ENCODE assay signal across 22 cellular contexts in genomic region chr1:156091610-156092009, GRCh38. TPM values are rescaled to one million over a fixed set of nuclear protein-coding genes. Genes with fewer than 3 reads are reported as not detected.
DNase-seq lines count a peak whose midpoint lies in the region; ATAC-seq, FAIRE-seq and TF ChIP-seq lines count a peak whose summit lies in the region.
"Had no signal": no experiment of that assay in that cellular context is flagged by ENCODE, and none has a peak within 500 bp of the region (broad histone marks: within the 10 kb centered on the region; RNA-seq: fewer than 3 reads in every experiment).

No MANE protein-coding gene starts in this region.

- no peak for FAIRE-seq in HepG2 (lab: Jason Lieb, UNC)
- FAIRE-seq: A549, GM18507, H54 had no signal

- no peak for TF ChIP-seq EP300 in HepG2 (IDR thresholded peaks at IDR 0.05; ENCODE audit: low read depth in 2 of 2, low read length in 2 of 2)
- TF ChIP-seq EP300 in HepG2 (CRISPR knock-in tag; IDR thresholded peaks at IDR 0.05; ENCODE audit: borderline replicate concordance): no peak

- peaks cover 21% of the 10 kb centered on the region for H3K36me3 Mint-ChIP-seq in endothelial cell (ENCODE audit: low read depth, unreplicated experiment)
- H3K36me3 Mint-ChIP-seq: CD4-positive, alpha-beta memory T cell had no signal

- DNase-seq in HepG2 (ENCODE audit: low spot score): no peak
- DNase-seq in right lobe of liver: no peak
- no peak for DNase-seq in endothelial cell (ENCODE audit: low spot score)
- peak; percentile 75 for DNase-seq in osteoblast (ENCODE audit: insufficient read length, low spot score, missing footprints)
- no peak for DNase-seq in dedifferentiated amniotic fluid mesenchymal stem cell (ENCODE audit: extremely low spot score)
- DNase-seq in ACHN: no peak
- DNase-seq: 8988T, C1 segment of cervical spinal cord, Calu3, COR-L47, DMS53, DMS79 treated with DMSO at 0.1 percent for 48 hours, GF-D8 had no signal

- in situ Hi-C loops in HepG2 (cut with HindIII; ENCODE audit: extremely low pct_ligation_motif_present, low pct_unique_long_range_greater_than_20kb) (no loop called here), ACHN (cut with HindIII; ENCODE audit: low pct_ligation_motif_present, low pct_unique_long_range_greater_than_20kb, low sequenced_read_pairs) (no loop called here)

- no peak overlapping the region for H3K4me3 ChIP-seq in HepG2 (replicated peaks in 1 of 3; ENCODE audit: insufficient read depth in 1 of 3, low read depth in 2 of 3, low read length in 3 of 3)
- H3K4me3 ChIP-seq in right lobe of liver: no peak overlapping the region
- no peak overlapping the region for H3K4me3 ChIP-seq in osteoblast (ENCODE audit: insufficient read depth, low read length)
- H3K4me3 ChIP-seq: A549, GM23338, HAP-1 had no signal

- no peak for TF ChIP-seq POLR2A in HepG2 (IDR thresholded peaks at IDR 0.05; ENCODE audit: insufficient read depth in 1 of 2, low read depth in 2 of 2, low read length in 2 of 2)
- no peak for TF ChIP-seq POLR2A in right lobe of liver (IDR thresholded peaks at IDR 0.05)

- no peak for ATAC-seq in HepG2
- no peak for ATAC-seq in right lobe of liver

- POLR2A ChIA-PET in HepG2 (lab: Yijun Ruan, JAX): interaction anchor here (11.0 kb wide), 1 partner anchor 37 kb away, joined by 113 read pairs; no protein-coding TSS in a partner anchor

- H3K27ac ChIP-seq in HepG2 (ENCODE audit: extremely low read length, insufficient read depth, low read length) (no peak overlapping the region), right lobe of liver (no peak overlapping the region), osteoblast (ENCODE audit: low read depth, low read length) (no peak overlapping the region)

- TF ChIP-seq CTCF in HepG2 (CRISPR knock-in tag; IDR thresholded peaks at IDR 0.05): no peak
- no peak for TF ChIP-seq CTCF in right lobe of liver (IDR thresholded peaks at IDR 0.05)
- TF ChIP-seq CTCF in endothelial cell (IDR thresholded peaks at IDR 0.05; ENCODE audit: unreplicated experiment): no peak
- no peak for TF ChIP-seq CTCF in osteoblast (IDR thresholded peaks at IDR 0.05; ENCODE audit: extremely low read depth, low read depth, low read length)

- H2AFZ ChIP-seq in HepG2 (ENCODE audit: low read length) (no peak overlapping the region), osteoblast (ENCODE audit: low read length) (no peak overlapping the region)
- H2AFZ ChIP-seq: GM23338 had no signal

- H3K9me3 ChIP-seq in HepG2 (ENCODE audit: low read length): no peaks in the 10 kb centered on the region
- no peaks in the 10 kb centered on the region for H3K9me3 ChIP-seq in right lobe of liver
- no peaks in the 10 kb centered on the region for H3K9me3 ChIP-seq in osteoblast (ENCODE audit: low read depth, low read length)
- H3K9me3 ChIP-seq: A549, HAP-1 had no signal

- 97% methylated on average over 2 of the region's 2 CpGs for WGBS in HepG2 (ENCODE audit: low lambda C conversion rate)
- WGBS in right lobe of liver (ENCODE audit: insufficient coverage, low coverage, low lambda C conversion rate, missing lambda C conversion rate): 59% methylated on average over 2 of the region's 2 CpGs

- H3K36me3 ChIP-seq in HepG2 (replicated peaks in 1 of 2; ENCODE audit: control insufficient read depth in 1 of 2, insufficient read depth in 2 of 2, low read length in 2 of 2) (peaks cover 2% of the 10 kb centered on the region in 2 experiments; a peak in 1 of 5 replicates), right lobe of liver (no peaks in the 10 kb centered on the region), osteoblast (ENCODE audit: insufficient read depth, low read length) (no peaks in the 10 kb centered on the region)

- no peaks in the 10 kb centered on the region for H4K20me1 ChIP-seq in HepG2 (ENCODE audit: insufficient read depth, low read length)
- H4K20me1 ChIP-seq in osteoblast (ENCODE audit: insufficient read depth, low read length): peaks cover 5% of the 10 kb centered on the region

- CTCF ChIA-PET in HepG2 (lab: Yijun Ruan, JAX; ENCODE audit: low intra/inter-chr PET ratio, low total read pairs): interaction anchor here (3.3 kb wide), 1 partner anchor 39 kb away, joined by 52 read pairs; no protein-coding TSS in a partner anchor

- peaks cover 25% of the 10 kb centered on the region for H3K4me1 Mint-ChIP-seq in endothelial cell (ENCODE audit: unreplicated experiment)

- BruUV-seq in HepG2 (replicated peaks; lab: Mats Ljungman, UMichigan): no TSS peak

- peaks cover 2% of the 10 kb centered on the region for H3K27me3 Mint-ChIP-seq in endothelial cell (ENCODE audit: unreplicated experiment)

- intact Hi-C loops in HepG2 (cut with micrococcal nuclease; ENCODE audit: unreplicated experiment) (no loop called here), right lobe of liver (cut with DNase I) (no loop called here)

- no peak overlapping the region for H3K9ac ChIP-seq in HepG2 (ENCODE audit: insufficient read depth, low read depth, low read length)

- H3K4me1 ChIP-seq in HepG2 (ENCODE audit: insufficient read depth, low read length) (peaks cover 47% of the 10 kb centered on the region), right lobe of liver (peaks cover 0 to 9% (median 3%) of the 10 kb centered on the region in 4 donors), osteoblast (ENCODE audit: insufficient read depth, low read length) (peaks cover 9% of the 10 kb centered on the region)

- H3K27ac Mint-ChIP-seq in endothelial cell (ENCODE audit: unreplicated experiment): peak overlapping the region; percentile 30

- TF ChIP-seq RAD21 in HepG2 (CRISPR knock-in tag; IDR thresholded peaks at IDR 0.05): no peak

- H3K79me2 ChIP-seq in HepG2 (ENCODE audit: insufficient read depth, low read length) (no peaks in the 10 kb centered on the region), osteoblast (ENCODE audit: insufficient read depth, low read length) (peaks cover 6% of the 10 kb centered on the region)

- H3K4me2 ChIP-seq in HepG2 (ENCODE audit: low read depth, low read length): no peak overlapping the region
- H3K4me2 ChIP-seq in osteoblast (ENCODE audit: insufficient read depth, low read length): no peak overlapping the region
- H3K4me2 ChIP-seq: GM23338 had no signal

- H3K27me3 ChIP-seq in HepG2 (ENCODE audit: control insufficient read depth in 1 of 2, insufficient read depth in 2 of 2, low read length in 2 of 2) (no peaks in the 10 kb centered on the region), right lobe of liver (no peaks in the 10 kb centered on the region), osteoblast (ENCODE audit: insufficient read depth, low read length) (no peaks in the 10 kb centered on the region)

- no peaks in the 10 kb centered on the region for H3K9me3 Mint-ChIP-seq in endothelial cell (ENCODE audit: unreplicated experiment)
- H3K9me3 Mint-ChIP-seq: CD4-positive, alpha-beta memory T cell; GM23338 had no signal

- peak overlapping the region; percentile 62 for H3K4me3 Mint-ChIP-seq in endothelial cell (ENCODE audit: unreplicated experiment)
- H3K4me3 Mint-ChIP-seq: CD4-positive, alpha-beta memory T cell; GM23338 had no signal

RNA-seq across cellular contexts. Expression of gene MEX3A, which starts 9.3 kb away (rescaled TPM):
- total RNA-seq in HepG2 (2016; rRNA removed; fragmentation: Illumina TruSeq; extraction: Trizol) (7.6 TPM in 2 replicates), right lobe of liver (1 to 10 TPM in 1 of 6 experiments, under 1 TPM in 5; 0.35 to 1.4 (median 0.83) TPM), endothelial cell (ENCODE audit: unreplicated experiment) (63.9 TPM), osteoblast (0.88 and 1.1 TPM in 2 replicates)
- total RNA-seq in HepG2 (2016; cell fraction: cytosol; rRNA removed; fragmentation: Illumina TruSeq; extraction: Trizol; ENCODE audit: low read depth): 1.4 and 2.5 TPM in 2 replicates
- total RNA-seq in HepG2 (2016; cell fraction: insoluble cytoplasmic fraction; rRNA removed; fragmentation: Illumina TruSeq; extraction: Trizol): 5.3 and 7.9 TPM in 2 replicates
- total RNA-seq in HepG2 (2016; cell fraction: membrane; rRNA removed; fragmentation: Illumina TruSeq; extraction: Trizol): 4.5 and 7.8 TPM in 2 replicates
- total RNA-seq in HepG2 (2016; cell fraction: nucleus; rRNA removed; fragmentation: Illumina TruSeq; extraction: Trizol): 6.2 and 7.5 TPM in 2 replicates
- 9.0 and 9.1 TPM in 2 replicates for polyA plus RNA-seq in HepG2 (2011; rRNA removed)
- 7.3 and 8.1 TPM in 2 replicates for polyA plus RNA-seq in HepG2 (2011; cell fraction: cytosol; rRNA removed)
- 11.9 and 12.9 TPM in 2 replicates for polyA plus RNA-seq in HepG2 (2011; cell fraction: nucleus; rRNA removed)
- 4.3 and 9.1 TPM in 2 replicates for polyA plus RNA-seq in HepG2 (2012)
- 2.9 and 3.3 TPM in 2 replicates for polyA plus RNA-seq in HepG2 (2016; cell fraction: cytosol; fragmentation: Illumina TruSeq; extraction: Trizol; ENCODE audit: low read depth)
- polyA plus RNA-seq in HepG2 (2016; cell fraction: insoluble cytoplasmic fraction; fragmentation: Illumina TruSeq; extraction: Trizol; ENCODE audit: low read depth): 10.7 and 11.1 TPM in 2 replicates
- 4.7 and 6.0 TPM in 2 replicates for polyA plus RNA-seq in HepG2 (2016; cell fraction: membrane; fragmentation: Illumina TruSeq; extraction: Trizol; ENCODE audit: low read depth)
- polyA plus RNA-seq in HepG2 (2016; cell fraction: nucleus; fragmentation: Illumina TruSeq; extraction: Trizol; ENCODE audit: insufficient read depth, low read depth): 14.7 and 15.4 TPM in 2 replicates
- 2.3 and 13.0 TPM in 2 replicates for polyA minus RNA-seq in HepG2 (2011; rRNA and poly(A)+ RNA removed; ENCODE audit: low replicate concordance)
- polyA minus RNA-seq in HepG2 (2011; cell fraction: cytosol; rRNA and poly(A)+ RNA removed): 10.6 and 11.8 TPM in 2 replicates
- polyA minus RNA-seq in HepG2 (2011; cell fraction: nucleus; rRNA and poly(A)+ RNA removed): 4.1 and 6.2 TPM in 2 replicates
- total RNA-seq: CD4-positive, alpha-beta memory T cell had no signal
- polyA plus RNA-seq: CD4-positive, alpha-beta memory T cell had no signal

RNA-seq across cellular contexts. Expression of gene LMNA, which starts 22.9 kb away (rescaled TPM):
- total RNA-seq in HepG2 (2016; rRNA removed; fragmentation: Illumina TruSeq; extraction: Trizol): 190 and 225 TPM in 2 replicates
- 16.7 and 20.3 TPM in 2 replicates for total RNA-seq in HepG2 (2016; cell fraction: cytosol; rRNA removed; fragmentation: Illumina TruSeq; extraction: Trizol; ENCODE audit: low read depth)
- total RNA-seq in HepG2 (2016; cell fraction: insoluble cytoplasmic fraction; rRNA removed; fragmentation: Illumina TruSeq; extraction: Trizol): 150 and 214 TPM in 2 replicates
- 22.8 and 26.6 TPM in 2 replicates for total RNA-seq in HepG2 (2016; cell fraction: membrane; rRNA removed; fragmentation: Illumina TruSeq; extraction: Trizol)
- total RNA-seq in HepG2 (2016; cell fraction: nucleus; rRNA removed; fragmentation: Illumina TruSeq; extraction: Trizol): 106 and 117 TPM in 2 replicates
- 107 and 110 TPM in 2 replicates for polyA plus RNA-seq in HepG2 (2011; rRNA removed)
- polyA plus RNA-seq in HepG2 (2011; cell fraction: cytosol; rRNA removed): 79.6 and 122 TPM in 2 replicates
- 236 and 366 TPM in 2 replicates for polyA plus RNA-seq in HepG2 (2011; cell fraction: nucleus; rRNA removed)
- 86.7 and 101 TPM in 2 replicates for polyA plus RNA-seq in HepG2 (2012)
- 11.1 and 13.2 TPM in 2 replicates for polyA plus RNA-seq in HepG2 (2016; cell fraction: cytosol; fragmentation: Illumina TruSeq; extraction: Trizol; ENCODE audit: low read depth)
- polyA plus RNA-seq in HepG2 (2016; cell fraction: insoluble cytoplasmic fraction; fragmentation: Illumina TruSeq; extraction: Trizol; ENCODE audit: low read depth): 143 and 179 TPM in 2 replicates
- 12.6 and 16.9 TPM in 2 replicates for polyA plus RNA-seq in HepG2 (2016; cell fraction: membrane; fragmentation: Illumina TruSeq; extraction: Trizol; ENCODE audit: low read depth)
- 177 and 182 TPM in 2 replicates for polyA plus RNA-seq in HepG2 (2016; cell fraction: nucleus; fragmentation: Illumina TruSeq; extraction: Trizol; ENCODE audit: insufficient read depth, low read depth)
- 159 and 307 TPM in 2 replicates for polyA minus RNA-seq in HepG2 (2011; rRNA and poly(A)+ RNA removed; ENCODE audit: low replicate concordance)
- polyA minus RNA-seq in HepG2 (2011; cell fraction: cytosol; rRNA and poly(A)+ RNA removed): 120 and 130 TPM in 2 replicates
- polyA minus RNA-seq in HepG2 (2011; cell fraction: nucleus; rRNA and poly(A)+ RNA removed): 67.7 and 70.4 TPM in 2 replicates
- total RNA-seq in right lobe of liver: 100 to 1,000 TPM in 3 of 6 experiments, 10 to 100 TPM in 3; 79.4 to 129 (median 98.8) TPM
- total RNA-seq in endothelial cell (ENCODE audit: unreplicated experiment): 35.8 TPM
- total RNA-seq in osteoblast: 774 and 854 TPM in 2 replicates

RNA-seq across cellular contexts. Expression of gene RAB25, which starts 30.6 kb away (rescaled TPM):
- 0.20 TPM in 1 of 2 replicates, not detected in the other for total RNA-seq in HepG2 (2016; rRNA removed; fragmentation: Illumina TruSeq; extraction: Trizol)
- total RNA-seq in HepG2 (2016; cell fraction: cytosol; rRNA removed; fragmentation: Illumina TruSeq; extraction: Trizol; ENCODE audit: low read depth): not detected in 2 replicates
- 0.17 TPM in 1 of 2 replicates, not detected in the other for total RNA-seq in HepG2 (2016; cell fraction: insoluble cytoplasmic fraction; rRNA removed; fragmentation: Illumina TruSeq; extraction: Trizol)
- 0.17 TPM in 1 of 2 replicates, not detected in the other for total RNA-seq in HepG2 (2016; cell fraction: membrane; rRNA removed; fragmentation: Illumina TruSeq; extraction: Trizol)
- total RNA-seq in HepG2 (2016; cell fraction: nucleus; rRNA removed; fragmentation: Illumina TruSeq; extraction: Trizol): not detected in 2 replicates
- polyA plus RNA-seq in HepG2 (2011; rRNA removed): 0.12 and 0.22 TPM in 2 replicates
- polyA plus RNA-seq in HepG2 (2011; cell fraction: cytosol; rRNA removed): 0.12 and 0.21 TPM in 2 replicates
- 0.33 and 0.37 TPM in 2 replicates for polyA plus RNA-seq in HepG2 (2011; cell fraction: nucleus; rRNA removed)
- polyA plus RNA-seq in HepG2 (2012): 0.33 and 0.34 TPM in 2 replicates
- not detected in 2 replicates for polyA plus RNA-seq in HepG2 (2016; cell fraction: cytosol; fragmentation: Illumina TruSeq; extraction: Trizol; ENCODE audit: low read depth)
- not detected in 2 replicates for polyA plus RNA-seq in HepG2 (2016; cell fraction: insoluble cytoplasmic fraction; fragmentation: Illumina TruSeq; extraction: Trizol; ENCODE audit: low read depth)
- not detected in 2 replicates for polyA plus RNA-seq in HepG2 (2016; cell fraction: membrane; fragmentation: Illumina TruSeq; extraction: Trizol; ENCODE audit: low read depth)
- not detected in 2 replicates for polyA plus RNA-seq in HepG2 (2016; cell fraction: nucleus; fragmentation: Illumina TruSeq; extraction: Trizol; ENCODE audit: insufficient read depth, low read depth)
- not detected in 2 replicates for polyA minus RNA-seq in HepG2 (2011; rRNA and poly(A)+ RNA removed; ENCODE audit: low replicate concordance)
- polyA minus RNA-seq in HepG2 (2011; cell fraction: cytosol; rRNA and poly(A)+ RNA removed): not detected in 2 replicates
- polyA minus RNA-seq in HepG2 (2011; cell fraction: nucleus; rRNA and poly(A)+ RNA removed): not detected in 2 replicates
- total RNA-seq in right lobe of liver: 1 to 10 TPM in 2 of 6 experiments, under 1 TPM in 4; 0.40 to 3.2 (median 0.77) TPM
- total RNA-seq in endothelial cell (ENCODE audit: unreplicated experiment): 1.6 TPM
- not detected in 2 replicates for total RNA-seq in osteoblast
- total RNA-seq: Daoy, G401 had no signal
- polyA plus RNA-seq: A549, BJ had no signal

RNA-seq across cellular contexts. Expression of gene LAMTOR2, which starts 37.0 kb away (rescaled TPM):
- total RNA-seq in HepG2 (2016; rRNA removed; fragmentation: Illumina TruSeq; extraction: Trizol): 66.4 and 84.0 TPM in 2 replicates
- total RNA-seq in HepG2 (2016; cell fraction: cytosol; rRNA removed; fragmentation: Illumina TruSeq; extraction: Trizol; ENCODE audit: low read depth): 39.6 and 58.1 TPM in 2 replicates
- total RNA-seq in HepG2 (2016; cell fraction: insoluble cytoplasmic fraction; rRNA removed; fragmentation: Illumina TruSeq; extraction: Trizol): 68.2 and 78.9 TPM in 2 replicates
- 45.1 and 68.3 TPM in 2 replicates for total RNA-seq in HepG2 (2016; cell fraction: membrane; rRNA removed; fragmentation: Illumina TruSeq; extraction: Trizol)
- total RNA-seq in HepG2 (2016; cell fraction: nucleus; rRNA removed; fragmentation: Illumina TruSeq; extraction: Trizol): 22.4 and 23.2 TPM in 2 replicates
- polyA plus RNA-seq in HepG2 (2011; rRNA removed): 36.5 and 44.9 TPM in 2 replicates
- polyA plus RNA-seq in HepG2 (2011; cell fraction: cytosol; rRNA removed): 45.1 and 65.7 TPM in 2 replicates
- polyA plus RNA-seq in HepG2 (2011; cell fraction: nucleus; rRNA removed): 14.0 and 16.2 TPM in 2 replicates
- 28.1 and 35.0 TPM in 2 replicates for polyA plus RNA-seq in HepG2 (2012)
- polyA plus RNA-seq in HepG2 (2016; cell fraction: cytosol; fragmentation: Illumina TruSeq; extraction: Trizol; ENCODE audit: low read depth): 49.1 and 78.5 TPM in 2 replicates
- 91.2 and 98.7 TPM in 2 replicates for polyA plus RNA-seq in HepG2 (2016; cell fraction: insoluble cytoplasmic fraction; fragmentation: Illumina TruSeq; extraction: Trizol; ENCODE audit: low read depth)
- 42.8 and 62.9 TPM in 2 replicates for polyA plus RNA-seq in HepG2 (2016; cell fraction: membrane; fragmentation: Illumina TruSeq; extraction: Trizol; ENCODE audit: low read depth)
- polyA plus RNA-seq in HepG2 (2016; cell fraction: nucleus; fragmentation: Illumina TruSeq; extraction: Trizol; ENCODE audit: insufficient read depth, low read depth): 45.4 and 50.6 TPM in 2 replicates
- polyA minus RNA-seq in HepG2 (2011; rRNA and poly(A)+ RNA removed; ENCODE audit: low replicate concordance): 18.1 and 65.8 TPM in 2 replicates
- polyA minus RNA-seq in HepG2 (2011; cell fraction: cytosol; rRNA and poly(A)+ RNA removed): 8.4 and 8.6 TPM in 2 replicates
- 6.3 and 9.4 TPM in 2 replicates for polyA minus RNA-seq in HepG2 (2011; cell fraction: nucleus; rRNA and poly(A)+ RNA removed)
- total RNA-seq in right lobe of liver: 10 to 100 TPM; 49.4 to 71.0 (median 60.3) TPM
- total RNA-seq in endothelial cell (ENCODE audit: unreplicated experiment): 82.4 TPM
- total RNA-seq in osteoblast: 36.6 and 40.1 TPM in 2 replicates

RNA-seq across cellular contexts. Expression of gene UBQLN4, which starts 38.0 kb away (rescaled TPM):
- total RNA-seq in HepG2 (2016; rRNA removed; fragmentation: Illumina TruSeq; extraction: Trizol) (31.5 and 33.2 TPM in 2 replicates), right lobe of liver (10 to 100 TPM; 19.0 to 25.5 (median 21.0) TPM), endothelial cell (ENCODE audit: unreplicated experiment) (47.6 TPM), osteoblast (10.6 and 13.0 TPM in 2 replicates)
- 20.1 and 22.6 TPM in 2 replicates for total RNA-seq in HepG2 (2016; cell fraction: cytosol; rRNA removed; fragmentation: Illumina TruSeq; extraction: Trizol; ENCODE audit: low read depth)
- total RNA-seq in HepG2 (2016; cell fraction: insoluble cytoplasmic fraction; rRNA removed; fragmentation: Illumina TruSeq; extraction: Trizol): 29.3 and 31.9 TPM in 2 replicates
- total RNA-seq in HepG2 (2016; cell fraction: membrane; rRNA removed; fragmentation: Illumina TruSeq; extraction: Trizol): 26.2 and 29.2 TPM in 2 replicates
- 21.0 and 23.5 TPM in 2 replicates for total RNA-seq in HepG2 (2016; cell fraction: nucleus; rRNA removed; fragmentation: Illumina TruSeq; extraction: Trizol)
- polyA plus RNA-seq in HepG2 (2011; rRNA removed): 39.8 and 42.0 TPM in 2 replicates
- polyA plus RNA-seq in HepG2 (2011; cell fraction: cytosol; rRNA removed): 29.0 and 30.8 TPM in 2 replicates
- 55.5 and 56.3 TPM in 2 replicates for polyA plus RNA-seq in HepG2 (2011; cell fraction: nucleus; rRNA removed)
- polyA plus RNA-seq in HepG2 (2012): 24.3 and 30.2 TPM in 2 replicates
- 6.2 and 6.6 TPM in 2 replicates for polyA plus RNA-seq in HepG2 (2016; cell fraction: cytosol; fragmentation: Illumina TruSeq; extraction: Trizol; ENCODE audit: low read depth)
- polyA plus RNA-seq in HepG2 (2016; cell fraction: insoluble cytoplasmic fraction; fragmentation: Illumina TruSeq; extraction: Trizol; ENCODE audit: low read depth): 36.9 and 41.7 TPM in 2 replicates
- 19.4 and 20.1 TPM in 2 replicates for polyA plus RNA-seq in HepG2 (2016; cell fraction: membrane; fragmentation: Illumina TruSeq; extraction: Trizol; ENCODE audit: low read depth)
- polyA plus RNA-seq in HepG2 (2016; cell fraction: nucleus; fragmentation: Illumina TruSeq; extraction: Trizol; ENCODE audit: insufficient read depth, low read depth): 54.4 and 62.1 TPM in 2 replicates
- polyA minus RNA-seq in HepG2 (2011; rRNA and poly(A)+ RNA removed; ENCODE audit: low replicate concordance): 59.1 and 110 TPM in 2 replicates
- polyA minus RNA-seq in HepG2 (2011; cell fraction: cytosol; rRNA and poly(A)+ RNA removed): 20.7 and 24.4 TPM in 2 replicates
- polyA minus RNA-seq in HepG2 (2011; cell fraction: nucleus; rRNA and poly(A)+ RNA removed): 14.0 and 20.0 TPM in 2 replicates
